In the genomic region with DNA sequence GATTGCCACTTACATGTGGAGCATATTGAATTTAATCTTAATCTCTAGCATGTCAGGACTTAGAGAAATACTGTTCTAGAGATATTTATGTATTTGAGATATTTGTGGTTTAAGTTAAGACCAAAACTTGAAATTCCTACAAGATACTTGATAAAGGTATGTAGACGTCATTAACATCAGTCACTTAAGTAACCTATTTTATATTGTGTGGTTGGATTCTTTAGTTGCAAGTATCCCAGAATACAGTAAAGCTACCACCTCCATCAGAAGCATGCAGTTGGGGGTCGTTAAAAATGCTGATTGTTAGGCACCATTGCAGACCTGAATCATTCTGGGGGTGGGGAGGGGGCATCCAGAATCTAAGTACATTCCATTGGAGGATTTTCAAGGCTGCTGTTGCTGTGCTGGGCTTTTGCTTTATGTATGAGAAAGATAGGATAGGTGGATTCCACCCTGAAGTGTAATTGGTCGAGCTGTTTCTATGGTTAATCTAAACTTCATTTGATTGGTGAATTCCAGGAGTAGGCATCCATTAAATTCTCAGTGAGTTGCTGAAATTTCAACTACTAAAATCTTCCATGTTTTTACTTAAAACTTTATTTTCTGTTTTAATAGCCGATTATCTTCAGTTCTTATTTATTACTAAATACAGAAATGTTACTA, we compare ENCODE assay signal across 11 cellular contexts. TPM values are rescaled to one million over a fixed set of nuclear protein-coding genes. Genes with fewer than 3 reads are reported as not detected.
A peak's percentile ranks its signal among the peaks of the same experiment; 100 is the strongest.
DNase-seq lines count a peak whose midpoint lies in the region; ATAC-seq and TF ChIP-seq lines count a peak whose summit lies in the region.
"Had no signal": no experiment of that assay in that cellular context is flagged by ENCODE, and none has a peak within 500 bp of the region (broad histone marks: within the 10 kb centered on the region; RNA-seq: fewer than 3 reads in every experiment).

No MANE protein-coding gene starts in this region.

- H3K27me3 Mint-ChIP-seq in CD8-positive, alpha-beta memory T cell = no peaks in the 10 kb centered on the region
- H3K27me3 Mint-ChIP-seq in HFFc6 (ENCODE audit: insufficient read depth) = peaks cover 4% of the 10 kb centered on the region
- H3K27me3 Mint-ChIP-seq in natural killer cell treated with Interleukin-12 subunit alpha and Interleukin-12 subunit beta and Interleukin-15 and Interleukin-18, amount 100 ng/mL, for 72 hours = no peaks in the 10 kb centered on the region

- no peaks in the 10 kb centered on the region for H3K9me3 ChIP-seq in CD8-positive, alpha-beta memory T cell (ENCODE audit: low read length)

- peak overlapping the region; percentile 22 for H3K4me3 ChIP-seq in CD8-positive, alpha-beta memory T cell (ENCODE audit: low read length)
- H3K4me3 ChIP-seq in brain microvascular endothelial cell (ENCODE audit: low read depth, low read length) = no peak overlapping the region

- POLR2A ChIA-PET in CD8-positive, alpha-beta memory T cell (lab: Charles Lee) = interaction anchor here (0.5 to 0.7 kb wide), 2 partner anchors 54 to 133 kb away, joined by 3 to 5 read pairs; no protein-coding TSS in a partner anchor

- peaks cover 55% of the 10 kb centered on the region for H3K4me1 ChIP-seq in CD8-positive, alpha-beta memory T cell (ENCODE audit: insufficient read depth, low read length)

- H3K27me3 ChIP-seq in CD8-positive, alpha-beta memory T cell (ENCODE audit: insufficient read depth, low read length, poor library complexity, severe bottlenecking) = no peaks in the 10 kb centered on the region
- no peaks in the 10 kb centered on the region for H3K27me3 ChIP-seq in brain microvascular endothelial cell (replicated peaks)

- peaks cover 37% of the 10 kb centered on the region for H3K36me3 ChIP-seq in CD8-positive, alpha-beta memory T cell (ENCODE audit: insufficient read depth, low read length)
- H3K36me3 ChIP-seq in brain microvascular endothelial cell (replicated peaks) = peaks cover 30% of the 10 kb centered on the region

- no peak overlapping the region for H3K27ac ChIP-seq in CD8-positive, alpha-beta memory T cell (ENCODE audit: low read depth, low read length)
- no peak overlapping the region for H3K27ac ChIP-seq in brain microvascular endothelial cell

- DNase-seq in CD8-positive, alpha-beta memory T cell = no peak
- DNase-seq in HFFc6 = peak; percentile 17
- DNase-seq in brain microvascular endothelial cell = peak; percentile 8
- no peak for DNase-seq in natural killer cell treated with Interleukin-12 subunit alpha and Interleukin-12 subunit beta and Interleukin-15 and Interleukin-18, amount 100 ng/mL, for 72 hours (ENCODE audit: low spot score)
- no peak for DNase-seq in stimulated activated CD4-positive, alpha-beta T cell treated with anti-CD3 and anti-CD28 coated beads, Interleukin-2, amount 100 ng/mL, for 48 hours
- no peak for DNase-seq in hepatic stellate cell (ENCODE audit: low spot score)
- DNase-seq: activated gamma-delta T cell treated with Interleukin-2 at 50 U/mL for 16 hours, KG1, T1000 had no signal

- peaks cover 14 to 77% (median 18%) of the 10 kb centered on the region in 3 donors for H3K36me3 Mint-ChIP-seq in CD8-positive, alpha-beta memory T cell
- peaks cover 41% of the 10 kb centered on the region for H3K36me3 Mint-ChIP-seq in HFFc6 (ENCODE audit: low read depth)
- H3K36me3 Mint-ChIP-seq in natural killer cell treated with Interleukin-12 subunit alpha and Interleukin-12 subunit beta and Interleukin-15 and Interleukin-18, amount 100 ng/mL, for 72 hours = peaks cover 49% of the 10 kb centered on the region

- no peaks in the 10 kb centered on the region for H3K9me3 Mint-ChIP-seq in CD8-positive, alpha-beta memory T cell
- no peaks in the 10 kb centered on the region for H3K9me3 Mint-ChIP-seq in HFFc6
- no peaks in the 10 kb centered on the region for H3K9me3 Mint-ChIP-seq in natural killer cell treated with Interleukin-12 subunit alpha and Interleukin-12 subunit beta and Interleukin-15 and Interleukin-18, amount 100 ng/mL, for 72 hours

- in situ Hi-C loops in brain microvascular endothelial cell (cut with HindIII; ENCODE audit: low pct_ligation_motif_present, low sequenced_read_pairs) = no loop called here

- no peak for ATAC-seq in natural killer cell treated with Interleukin-12 subunit alpha and Interleukin-12 subunit beta and Interleukin-15 and Interleukin-18, amount 100 ng/mL, for 72 hours
- no peak for ATAC-seq in GM21529 (IDR thresholded peaks at IDR 0.05; ENCODE audit: unreplicated experiment)
- ATAC-seq: left lobe of liver had no signal

- peak overlapping the region in 6 of 7 donors; percentile 1 to 85 (median 55) for H3K4me3 Mint-ChIP-seq in CD8-positive, alpha-beta memory T cell
- H3K4me3 Mint-ChIP-seq in HFFc6 = no peak overlapping the region
- peak overlapping the region; percentile 97 for H3K4me3 Mint-ChIP-seq in natural killer cell treated with Interleukin-12 subunit alpha and Interleukin-12 subunit beta and Interleukin-15 and Interleukin-18, amount 100 ng/mL, for 72 hours

- peak overlapping the region in 5 of 8 donors; percentile 9 to 100 (median 81) for H3K27ac Mint-ChIP-seq in CD8-positive, alpha-beta memory T cell
- H3K27ac Mint-ChIP-seq in HFFc6 = no peak overlapping the region
- H3K27ac Mint-ChIP-seq in natural killer cell treated with Interleukin-12 subunit alpha and Interleukin-12 subunit beta and Interleukin-15 and Interleukin-18, amount 100 ng/mL, for 72 hours = peak overlapping the region; percentile 69 to 98

- CTCF ChIA-PET in CD8-positive, alpha-beta memory T cell (lab: Charles Lee) = interaction anchor here (0.8 to 2.3 kb wide), 9 partner anchors 14 to 267 kb away, joined by 3 to 26 read pairs (median 5); no protein-coding TSS in a partner anchor

- H3K4me1 Mint-ChIP-seq in CD8-positive, alpha-beta memory T cell = peaks cover 56 to 67% (median 64%) of the 10 kb centered on the region in 3 donors
- peaks cover 25% of the 10 kb centered on the region for H3K4me1 Mint-ChIP-seq in HFFc6 (ENCODE audit: low read depth)
- H3K4me1 Mint-ChIP-seq in natural killer cell treated with Interleukin-12 subunit alpha and Interleukin-12 subunit beta and Interleukin-15 and Interleukin-18, amount 100 ng/mL, for 72 hours (ENCODE audit: low read depth in 2 of 2) = peaks cover 42 to 55% of the 10 kb centered on the region in 2 donors

- TF ChIP-seq CTCF in HFFc6 (IDR thresholded peaks at IDR 0.05) = no peak
- no peak for TF ChIP-seq CTCF in brain microvascular endothelial cell (IDR thresholded peaks at IDR 0.05; ENCODE audit: low read depth, low read length, missing control alignments)

RNA-seq across cellular contexts. Expression of a gene that starts 4.0 kb away (rescaled TPM):
- total RNA-seq in CD8-positive, alpha-beta memory T cell = 100 to 1,000 TPM; 356 to 372 TPM
- 803 TPM for polyA plus RNA-seq in CD8-positive, alpha-beta memory T cell
- total RNA-seq in HFFc6 (2021; fragmentation: NEBNext Ultra II Directional; extraction: Animal tissue kit (Norgen Biotek cat#: 25700)) = 100 to 1,000 TPM; 307 to 338 (median 326) TPM
- 100 to 1,000 TPM; 174 to 259 TPM for total RNA-seq in natural killer cell treated with Interleukin-12 subunit alpha and Interleukin-12 subunit beta and Interleukin-15 and Interleukin-18, amount 100 ng/mL, for 72 hours

Comparison
In these comparisons a context has a peak if more than half of its experiments do, and no peak if none do; other contexts are left out.
1. DNase-seq: peak in HFFc6 (single experiment) and brain microvascular endothelial cell (single experiment); none in CD8-positive, alpha-beta memory T cell (0 of 5), natural killer cell treated with Interleukin-12 subunit alpha and Interleukin-12 subunit beta and Interleukin-15 and Interleukin-18, amount 100 ng/mL, for 72 hours (single experiment), stimulated activated CD4-positive, alpha-beta T cell treated with anti-CD3 and anti-CD28 coated beads, Interleukin-2, amount 100 ng/mL, for 48 hours (0 of 2) and hepatic stellate cell (single experiment).